Comparison of ENCODE assay signal across 1 cellular context in the genomic region with DNA sequence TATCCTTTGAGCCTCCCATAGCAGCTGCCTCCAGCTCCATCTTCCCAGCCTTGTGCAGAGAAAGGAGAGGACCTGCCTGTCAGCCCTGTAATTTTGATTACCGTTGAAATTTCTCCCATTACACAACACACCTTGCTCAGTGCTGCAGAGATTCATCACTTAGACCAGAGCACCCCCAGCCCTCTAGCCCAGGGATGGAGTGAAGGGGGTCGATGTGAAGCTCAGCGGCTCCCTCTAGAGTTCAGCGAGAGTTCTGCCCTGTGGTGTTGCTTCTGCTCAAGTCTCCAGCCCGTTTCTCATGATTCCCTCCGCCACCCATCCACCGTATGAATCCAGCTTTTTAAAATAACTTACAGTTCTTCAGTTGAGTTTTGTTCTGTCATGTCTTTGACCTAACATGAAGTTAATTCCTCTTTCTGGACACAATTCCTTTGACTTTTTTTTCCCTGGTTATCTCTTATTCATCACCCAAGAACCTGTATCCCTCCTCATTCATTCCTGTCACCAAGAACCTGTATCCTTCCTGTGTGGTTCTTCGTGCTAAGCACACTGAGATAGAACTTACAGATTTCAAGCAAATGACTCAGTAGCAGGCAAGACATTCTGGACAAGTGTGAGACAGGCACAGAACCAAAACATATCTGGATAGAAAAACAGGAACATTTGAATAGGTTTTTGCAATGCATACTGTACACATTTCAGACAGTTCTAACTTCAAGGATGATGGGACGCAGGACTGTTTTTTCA.
TF ChIP-seq lines count a peak whose summit lies in the region.

No MANE protein-coding gene starts in this region.

TF ChIP-seq in GM12878, 131 proteins besides CTCF, POLR2A, EP300 and RAD21 (continued from another document):
- TF ChIP-seq BHLHE40 (IDR thresholded peaks at IDR 0.05; ENCODE audit: borderline replicate concordance in 1 of 2, low read depth in 2 of 2, low read length in 1 of 2) (no peak), HDAC2 (IDR thresholded peaks at IDR 0.05) (no peak), ZZZ3 (IDR thresholded peaks at IDR 0.05; ENCODE audit: control insufficient read depth, insufficient read length, low read depth) (no peak), MXI1 (IDR thresholded peaks at IDR 0.05; ENCODE audit: low read depth, low read length) (no peak), TCF3 (IDR thresholded peaks at IDR 0.05; ENCODE audit: borderline replicate concordance, insufficient read depth, low read depth, low read length) (no peak), RELA (IDR thresholded peaks at IDR 0.05; ENCODE audit: borderline replicate concordance, partially characterized antibody) (no peak), SRF (IDR thresholded peaks at IDR 0.05; ENCODE audit: low read depth in 2 of 2, low read length in 2 of 2) (no peak)
- TF ChIP-seq, protein P1, sequence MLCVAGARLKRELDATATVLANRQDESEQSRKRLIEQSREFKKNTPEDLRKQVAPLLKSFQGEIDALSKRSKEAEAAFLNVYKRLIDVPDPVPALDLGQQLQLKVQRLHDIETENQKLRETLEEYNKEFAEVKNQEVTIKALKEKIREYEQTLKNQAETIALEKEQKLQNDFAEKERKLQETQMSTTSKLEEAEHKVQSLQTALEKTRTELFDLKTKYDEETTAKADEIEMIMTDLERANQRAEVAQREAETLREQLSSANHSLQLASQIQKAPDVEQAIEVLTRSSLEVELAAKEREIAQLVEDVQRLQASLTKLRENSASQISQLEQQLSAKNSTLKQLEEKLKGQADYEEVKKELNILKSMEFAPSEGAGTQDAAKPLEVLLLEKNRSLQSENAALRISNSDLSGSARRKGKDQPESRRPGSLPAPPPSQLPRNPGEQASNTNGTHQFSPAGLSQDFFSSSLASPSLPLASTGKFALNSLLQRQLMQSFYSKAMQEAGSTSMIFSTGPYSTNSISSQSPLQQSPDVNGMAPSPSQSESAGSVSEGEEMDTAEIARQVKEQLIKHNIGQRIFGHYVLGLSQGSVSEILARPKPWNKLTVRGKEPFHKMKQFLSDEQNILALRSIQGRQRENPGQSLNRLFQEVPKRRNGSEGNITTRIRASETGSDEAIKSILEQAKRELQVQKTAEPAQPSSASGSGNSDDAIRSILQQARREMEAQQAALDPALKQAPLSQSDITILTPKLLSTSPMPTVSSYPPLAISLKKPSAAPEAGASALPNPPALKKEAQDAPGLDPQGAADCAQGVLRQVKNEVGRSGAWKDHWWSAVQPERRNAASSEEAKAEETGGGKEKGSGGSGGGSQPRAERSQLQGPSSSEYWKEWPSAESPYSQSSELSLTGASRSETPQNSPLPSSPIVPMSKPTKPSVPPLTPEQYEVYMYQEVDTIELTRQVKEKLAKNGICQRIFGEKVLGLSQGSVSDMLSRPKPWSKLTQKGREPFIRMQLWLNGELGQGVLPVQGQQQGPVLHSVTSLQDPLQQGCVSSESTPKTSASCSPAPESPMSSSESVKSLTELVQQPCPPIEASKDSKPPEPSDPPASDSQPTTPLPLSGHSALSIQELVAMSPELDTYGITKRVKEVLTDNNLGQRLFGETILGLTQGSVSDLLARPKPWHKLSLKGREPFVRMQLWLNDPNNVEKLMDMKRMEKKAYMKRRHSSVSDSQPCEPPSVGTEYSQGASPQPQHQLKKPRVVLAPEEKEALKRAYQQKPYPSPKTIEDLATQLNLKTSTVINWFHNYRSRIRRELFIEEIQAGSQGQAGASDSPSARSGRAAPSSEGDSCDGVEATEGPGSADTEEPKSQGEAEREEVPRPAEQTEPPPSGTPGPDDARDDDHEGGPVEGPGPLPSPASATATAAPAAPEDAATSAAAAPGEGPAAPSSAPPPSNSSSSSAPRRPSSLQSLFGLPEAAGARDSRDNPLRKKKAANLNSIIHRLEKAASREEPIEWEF (IDR thresholded peaks at IDR 0.05; ENCODE audit: insufficient replicate concordance, low read depth, low read length) = no peak
- TF ChIP-seq, protein P2, sequence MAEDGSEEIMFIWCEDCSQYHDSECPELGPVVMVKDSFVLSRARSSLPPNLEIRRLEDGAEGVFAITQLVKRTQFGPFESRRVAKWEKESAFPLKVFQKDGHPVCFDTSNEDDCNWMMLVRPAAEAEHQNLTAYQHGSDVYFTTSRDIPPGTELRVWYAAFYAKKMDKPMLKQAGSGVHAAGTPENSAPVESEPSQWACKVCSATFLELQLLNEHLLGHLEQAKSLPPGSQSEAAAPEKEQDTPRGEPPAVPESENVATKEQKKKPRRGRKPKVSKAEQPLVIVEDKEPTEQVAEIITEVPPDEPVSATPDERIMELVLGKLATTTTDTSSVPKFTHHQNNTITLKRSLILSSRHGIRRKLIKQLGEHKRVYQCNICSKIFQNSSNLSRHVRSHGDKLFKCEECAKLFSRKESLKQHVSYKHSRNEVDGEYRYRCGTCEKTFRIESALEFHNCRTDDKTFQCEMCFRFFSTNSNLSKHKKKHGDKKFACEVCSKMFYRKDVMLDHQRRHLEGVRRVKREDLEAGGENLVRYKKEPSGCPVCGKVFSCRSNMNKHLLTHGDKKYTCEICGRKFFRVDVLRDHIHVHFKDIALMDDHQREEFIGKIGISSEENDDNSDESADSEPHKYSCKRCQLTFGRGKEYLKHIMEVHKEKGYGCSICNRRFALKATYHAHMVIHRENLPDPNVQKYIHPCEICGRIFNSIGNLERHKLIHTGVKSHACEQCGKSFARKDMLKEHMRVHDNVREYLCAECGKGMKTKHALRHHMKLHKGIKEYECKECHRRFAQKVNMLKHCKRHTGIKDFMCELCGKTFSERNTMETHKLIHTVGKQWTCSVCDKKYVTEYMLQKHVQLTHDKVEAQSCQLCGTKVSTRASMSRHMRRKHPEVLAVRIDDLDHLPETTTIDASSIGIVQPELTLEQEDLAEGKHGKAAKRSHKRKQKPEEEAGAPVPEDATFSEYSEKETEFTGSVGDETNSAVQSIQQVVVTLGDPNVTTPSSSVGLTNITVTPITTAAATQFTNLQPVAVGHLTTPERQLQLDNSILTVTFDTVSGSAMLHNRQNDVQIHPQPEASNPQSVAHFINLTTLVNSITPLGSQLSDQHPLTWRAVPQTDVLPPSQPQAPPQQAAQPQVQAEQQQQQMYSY (CRISPR knock-in tag; IDR thresholded peaks at IDR 0.05) = no peak
